In the genomic region with DNA sequence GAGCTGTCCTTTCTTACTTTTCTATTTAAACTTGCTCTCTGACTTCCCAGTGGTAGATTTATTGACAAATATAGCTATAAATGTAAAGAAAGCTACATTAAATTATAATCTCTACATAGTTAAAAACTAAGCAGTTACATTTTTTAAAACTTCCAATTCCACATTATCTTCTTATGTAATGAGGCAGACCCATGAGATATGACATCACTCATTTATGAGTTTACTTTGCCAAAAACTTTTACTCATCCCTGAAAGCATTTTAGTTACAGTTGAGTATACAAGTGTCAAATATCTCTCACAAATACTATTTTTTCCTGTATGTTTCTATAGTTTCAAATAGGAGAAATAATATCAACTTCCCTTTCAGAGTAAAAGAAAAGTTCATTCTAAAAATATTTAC, we compare ENCODE assay signal across 1 cellular context.
TF ChIP-seq lines count a peak whose summit lies in the region.

No MANE protein-coding gene starts in this region.

TF ChIP-seq in HEK293, 187 proteins besides CTCF, POLR2A, EP300 and RAD21 (continued from another document):
- TF ChIP-seq, protein P1, sequence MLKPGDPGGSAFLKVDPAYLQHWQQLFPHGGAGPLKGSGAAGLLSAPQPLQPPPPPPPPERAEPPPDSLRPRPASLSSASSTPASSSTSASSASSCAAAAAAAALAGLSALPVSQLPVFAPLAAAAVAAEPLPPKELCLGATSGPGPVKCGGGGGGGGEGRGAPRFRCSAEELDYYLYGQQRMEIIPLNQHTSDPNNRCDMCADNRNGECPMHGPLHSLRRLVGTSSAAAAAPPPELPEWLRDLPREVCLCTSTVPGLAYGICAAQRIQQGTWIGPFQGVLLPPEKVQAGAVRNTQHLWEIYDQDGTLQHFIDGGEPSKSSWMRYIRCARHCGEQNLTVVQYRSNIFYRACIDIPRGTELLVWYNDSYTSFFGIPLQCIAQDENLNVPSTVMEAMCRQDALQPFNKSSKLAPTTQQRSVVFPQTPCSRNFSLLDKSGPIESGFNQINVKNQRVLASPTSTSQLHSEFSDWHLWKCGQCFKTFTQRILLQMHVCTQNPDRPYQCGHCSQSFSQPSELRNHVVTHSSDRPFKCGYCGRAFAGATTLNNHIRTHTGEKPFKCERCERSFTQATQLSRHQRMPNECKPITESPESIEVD (tag by site-specific recombination; IDR thresholded peaks at IDR 0.05), result 0 out of 2 replicates have a peak, but pooled peaks have one; percentile 8
